39 cellular contexts compared by ENCODE assay signal in the genomic region with DNA sequence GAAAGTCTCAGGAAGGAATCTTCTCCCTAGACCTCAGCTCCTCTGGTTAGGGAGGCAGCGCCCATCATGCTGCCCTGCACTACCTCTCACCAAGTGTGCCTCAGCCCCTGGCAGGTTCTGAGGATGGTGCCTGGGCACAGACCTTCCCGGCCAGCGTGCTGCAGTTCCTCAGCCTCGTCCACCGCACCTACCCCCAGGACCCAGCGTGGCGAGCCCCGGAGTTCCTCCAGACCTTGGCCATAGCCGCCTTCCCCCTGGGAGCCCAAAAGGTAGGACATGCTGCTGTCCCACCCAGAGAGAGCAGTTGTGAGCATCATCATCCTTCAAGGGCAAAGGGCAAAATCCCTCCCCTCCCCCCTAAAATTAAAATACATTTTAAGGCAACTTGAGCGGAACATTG.
"Had no signal": no experiment of that assay in that cellular context is flagged by ENCODE, and none has a peak within 500 bp of the region (broad histone marks: within the 10 kb centered on the region; RNA-seq: fewer than 3 reads in every experiment).

No MANE protein-coding gene starts in this region.

- H3K36me3 Mint-ChIP-seq: activated CD4-positive, alpha-beta memory T cell treated with anti-CD3 and anti-CD28 coated beads for 36 hours; activated naive CD4-positive, alpha-beta T cell treated with anti-CD3 and anti-CD28 coated beads, Interleukin-2, amount 50 U/mL, for 72 hours; activated naive CD8-positive, alpha-beta T cell treated with anti-CD3 and anti-CD28 coated beads for 36 hours; WTC11 had no signal

- FAIRE-seq: astrocyte, TTC549 had no signal

- H3K27ac ChIP-seq: adrenal gland, body of pancreas, brain microvascular endothelial cell, breast epithelium, VCaP had no signal

- DNase-seq: activated CD4-positive, alpha-beta memory T cell treated with anti-CD3 and anti-CD28 coated beads for 36 hours; activated CD4-positive, alpha-beta T cell treated with anti-CD3 and anti-CD28 coated beads for 1 hour; activated CD4-positive, alpha-beta T cell treated with anti-CD3 and anti-CD28 coated beads for 4 hours; activated CD4-positive, alpha-beta T cell treated with anti-CD3 and anti-CD28 coated beads, Interleukin-2, amount 10 ng/mL, durations not matched to agents 24 days and 14 days; activated CD4-positive, alpha-beta T cell treated with anti-CD3 and anti-CD28 coated beads, Interleukin-2, amount 50 U/mL, for 1 hour; activated CD4-positive, alpha-beta T cell treated with anti-CD3 and anti-CD28 coated beads, Interleukin-2, amount 50 U/mL, for 4 hours; activated CD4-positive, CD25-positive, alpha-beta regulatory T cell; activated CD8-positive, alpha-beta memory T cell treated with anti-CD3 and anti-CD28 coated beads, Interleukin-2, amount 50 U/mL, for 4 hours; activated CD8-positive, alpha-beta T cell treated with anti-CD3 and anti-CD28 coated beads for 36 hours; activated effector memory CD4-positive, alpha-beta T cell treated with anti-CD3 and anti-CD28 coated beads, Interleukin-2, amount 50 U/mL, for 16 hours; activated gamma-delta T cell treated with Interleukin-2 at 50 U/mL for 16 hours; activated naive CD4-positive, alpha-beta T cell; activated naive CD4-positive, alpha-beta T cell treated with anti-CD3 and anti-CD28 coated beads for 36 hours; activated naive CD4-positive, alpha-beta T cell treated with anti-CD3 and anti-CD28 coated beads, Interleukin-2, amount 50 U/mL, for 16 hours; activated naive CD8-positive, alpha-beta T cell treated with anti-CD3 and anti-CD28 coated beads for 36 hours; activated T-cell treated with anti-CD3 and anti-CD28 coated beads for 4 hours; activated T-cell treated with anti-CD3 and anti-CD28 coated beads, Interleukin-2, amount 50 U/mL, for 1 hour; activated T-cell treated with anti-CD3 and anti-CD28 coated beads, Interleukin-2, amount 50 U/mL, for 4 hours; activated T-cell treated with anti-CD3 and anti-CD28 coated beads, Interleukin-2, amount 50 U/mL, for 72 hours; adrenal gland; amniotic stem cell; aorta; body of pancreas; brain microvascular endothelial cell; central memory CD4-positive, alpha-beta T cell; T-helper 1 cell; T-helper 2 cell; T-helper 9 cell had no signal

- H3K4me3 Mint-ChIP-seq: activated CD4-positive, alpha-beta memory T cell treated with anti-CD3 and anti-CD28 coated beads for 36 hours; activated CD4-positive, alpha-beta T cell treated with anti-CD3 and anti-CD28 coated beads, Interleukin-2, amount 10 ng/mL, durations not matched to agents 24 days and 14 days; activated CD8-positive, alpha-beta T cell treated with anti-CD3 and anti-CD28 coated beads for 36 hours; activated naive CD4-positive, alpha-beta T cell treated with anti-CD3 and anti-CD28 coated beads for 36 hours; activated naive CD8-positive, alpha-beta T cell treated with anti-CD3 and anti-CD28 coated beads for 36 hours; activated T-cell treated with anti-CD3 and anti-CD28 coated beads, Interleukin-2, amount 50 U/mL, for 4 hours; activated T-cell treated with anti-CD3 and anti-CD28 coated beads, Interleukin-2, amount 50 U/mL, for 72 hours; activated T-helper 1 cell treated with anti-CD3 and anti-CD28 coated beads, Interleukin-12 subunit alpha, Interleukin-12 subunit beta, Interleukin-2, Interleukin-4 antibody, amounts not matched to agents 30 ng/mL and 10 ng/mL and 1 ng/mL, durations not matched to agents 14 hours and 24 hours and 36 hours; activated T-helper 17 cell treated with anti-CD3 and anti-CD28 coated beads, Interleukin-2, amount 50 U/mL, for 72 hours; T-helper 1 cell treated with Interleukin-12 subunit alpha and Interleukin-12 subunit beta and Interleukin-4 antibody, amounts not matched to agents 30 μg/mL and 1 μg/mL, for 36 hours; T-helper 2 cell treated with Interferon-gamma antibody and Interleukin-4, amounts not matched to agents 5 μg/mL and 100 μg/mL, for 36 hours; WTC11 had no signal

- ATAC-seq: activated CD4-positive, CD25-positive, alpha-beta regulatory T cell treated with anti-CD3 and anti-CD28 coated beads, Interleukin-2, amount 50 U/mL, for 24 hours; activated CD8-positive, alpha-beta T cell treated with anti-CD3 and anti-CD28 coated beads for 36 hours; activated naive CD4-positive, alpha-beta T cell treated with anti-CD3 and anti-CD28 coated beads, Interleukin-2, amount 50 U/mL, for 72 hours; activated T-cell treated with anti-CD3 and anti-CD28 coated beads, Interleukin-2, amount 50 U/mL, for 4 hours; activated T-cell treated with anti-CD3 and anti-CD28 coated beads, Interleukin-2, amount 50 U/mL, for 72 hours; activated T-helper 17 cell treated with anti-CD3 and anti-CD28 coated beads, Interleukin-2, amount 50 U/mL, for 72 hours; body of pancreas; WTC11 had no signal

- H3K4me3 ChIP-seq: adrenal gland, body of pancreas, breast epithelium had no signal

- H3K27ac Mint-ChIP-seq: activated CD4-positive, alpha-beta memory T cell treated with anti-CD3 and anti-CD28 coated beads for 36 hours; activated CD4-positive, alpha-beta T cell treated with anti-CD3 and anti-CD28 coated beads, Interleukin-2, amount 10 ng/mL, durations not matched to agents 24 days and 14 days; activated CD8-positive, alpha-beta T cell treated with anti-CD3 and anti-CD28 coated beads for 36 hours; activated naive CD4-positive, alpha-beta T cell treated with anti-CD3 and anti-CD28 coated beads for 36 hours; activated naive CD4-positive, alpha-beta T cell treated with anti-CD3 and anti-CD28 coated beads, Interleukin-2, amount 50 U/mL, for 72 hours; activated naive CD8-positive, alpha-beta T cell treated with anti-CD3 and anti-CD28 coated beads for 36 hours; activated T-cell treated with anti-CD3 and anti-CD28 coated beads, Interleukin-2, amount 50 U/mL, for 72 hours; activated T-helper 1 cell treated with anti-CD3 and anti-CD28 coated beads, Interleukin-12 subunit alpha, Interleukin-12 subunit beta, Interleukin-2, Interleukin-4 antibody, amounts not matched to agents 30 ng/mL and 10 ng/mL and 1 ng/mL, durations not matched to agents 14 hours and 24 hours and 36 hours; activated T-helper 17 cell treated with anti-CD3 and anti-CD28 coated beads, Interleukin-2, amount 50 U/mL, for 72 hours; T-helper 1 cell treated with Interleukin-12 subunit alpha and Interleukin-12 subunit beta and Interleukin-4 antibody, amounts not matched to agents 30 μg/mL and 1 μg/mL, for 36 hours; T-helper 2 cell treated with Interferon-gamma antibody and Interleukin-4, amounts not matched to agents 5 μg/mL and 100 μg/mL, for 36 hours; WTC11 had no signal

- H3K9me3 ChIP-seq: adrenal gland, body of pancreas had no signal

- H3K4me1 Mint-ChIP-seq: activated CD4-positive, alpha-beta T cell treated with anti-CD3 and anti-CD28 coated beads, Interleukin-2, amount 10 ng/mL, durations not matched to agents 24 days and 14 days; activated T-helper 17 cell treated with anti-CD3 and anti-CD28 coated beads, Interleukin-2, amount 50 U/mL, for 72 hours had no signal

- H3K27me3 ChIP-seq: adrenal gland, body of pancreas, brain microvascular endothelial cell, breast epithelium had no signal

- H3K4me1 ChIP-seq: adrenal gland, body of pancreas, breast epithelium had no signal

- H3K9me3 Mint-ChIP-seq: activated CD4-positive, alpha-beta memory T cell treated with anti-CD3 and anti-CD28 coated beads for 36 hours; activated CD4-positive, alpha-beta T cell treated with anti-CD3 and anti-CD28 coated beads, Interleukin-2, amount 10 ng/mL, durations not matched to agents 24 days and 14 days; activated CD8-positive, alpha-beta T cell treated with anti-CD3 and anti-CD28 coated beads for 36 hours; activated naive CD4-positive, alpha-beta T cell treated with anti-CD3 and anti-CD28 coated beads for 36 hours; activated naive CD8-positive, alpha-beta T cell treated with anti-CD3 and anti-CD28 coated beads for 36 hours; activated T-cell treated with anti-CD3 and anti-CD28 coated beads, Interleukin-2, amount 50 U/mL, for 4 hours; activated T-cell treated with anti-CD3 and anti-CD28 coated beads, Interleukin-2, amount 50 U/mL, for 72 hours; activated T-helper 1 cell treated with anti-CD3 and anti-CD28 coated beads, Interleukin-12 subunit alpha, Interleukin-12 subunit beta, Interleukin-2, Interleukin-4 antibody, amounts not matched to agents 30 ng/mL and 10 ng/mL and 1 ng/mL, durations not matched to agents 14 hours and 24 hours and 36 hours; activated T-helper 17 cell treated with anti-CD3 and anti-CD28 coated beads, Interleukin-2, amount 50 U/mL, for 72 hours; T-helper 1 cell treated with Interleukin-12 subunit alpha and Interleukin-12 subunit beta and Interleukin-4 antibody, amounts not matched to agents 30 μg/mL and 1 μg/mL, for 36 hours; T-helper 2 cell treated with Interferon-gamma antibody and Interleukin-4, amounts not matched to agents 5 μg/mL and 100 μg/mL, for 36 hours had no signal

- H3K36me3 ChIP-seq: adrenal gland, brain microvascular endothelial cell, breast epithelium had no signal
